Comparison of ENCODE assay signal across 8 cellular contexts in genomic region chr7:44037951-44038350, GRCh38. TPM values are rescaled to one million over a fixed set of nuclear protein-coding genes. Genes with fewer than 3 reads are reported as not detected.
"Had no signal": no experiment of that assay in that cellular context is flagged by ENCODE, and none has a peak within 500 bp of the region (broad histone marks: within the 10 kb centered on the region; RNA-seq: fewer than 3 reads in every experiment).

No MANE protein-coding gene starts in this region.

RNA-seq across cellular contexts. Expression of gene PGAM2, which starts 27.4 kb away (rescaled TPM):
- total RNA-seq: LHCN-M2 had no signal

RNA-seq across cellular contexts. Expression of gene SPDYE1, which starts 40.3 kb away (rescaled TPM):
- total RNA-seq: activated naive CD4-positive, alpha-beta T cell treated with anti-CD3 and anti-CD28 coated beads for 36 hours; activated T-helper 17 cell treated with anti-CD3 and anti-CD28 coated beads, Interleukin-2, amount 50 U/mL, for 72 hours; aorta; bronchial epithelial cell; LHCN-M2; M059J; SJSA1; WTC11 had no signal
